2 cellular contexts compared by ENCODE assay signal in the genomic region with DNA sequence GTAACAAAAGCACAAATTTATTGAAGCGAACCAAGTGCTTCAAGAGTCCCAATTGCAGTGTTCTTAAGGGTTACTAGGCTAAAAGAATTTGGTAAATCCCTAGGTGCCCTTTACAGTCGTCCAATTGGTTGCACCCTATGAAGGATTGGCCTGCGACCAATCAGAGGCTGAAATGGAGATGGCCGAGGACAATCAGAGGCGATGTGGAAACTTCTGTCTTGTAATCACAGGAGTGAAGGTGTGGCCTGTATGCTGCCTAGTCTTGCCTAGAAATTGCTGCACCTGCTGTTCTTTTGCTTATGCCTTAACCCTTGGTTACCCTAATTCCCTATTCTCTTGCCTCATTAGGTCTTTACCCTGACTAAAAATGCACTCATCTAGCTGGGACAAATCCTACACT.
A peak's percentile ranks its signal among the peaks of the same experiment; 100 is the strongest.
TF ChIP-seq lines count a peak whose summit lies in the region.

No MANE protein-coding gene starts in this region.

TF ChIP-seq in SK-N-SH, 30 proteins besides CTCF, POLR2A, EP300 and RAD21:
- TF ChIP-seq REST (IDR thresholded peaks at IDR 0.05; ENCODE audit: low read depth, low read length): no peak
- TF ChIP-seq TEAD4 (IDR thresholded peaks at IDR 0.05; ENCODE audit: borderline replicate concordance, insufficient read depth): no peak
- TF ChIP-seq PBX3 (IDR thresholded peaks at IDR 0.05): 0 out of 2 replicates have a peak, but pooled peaks have one; percentile 7
- TF ChIP-seq, protein P1, sequence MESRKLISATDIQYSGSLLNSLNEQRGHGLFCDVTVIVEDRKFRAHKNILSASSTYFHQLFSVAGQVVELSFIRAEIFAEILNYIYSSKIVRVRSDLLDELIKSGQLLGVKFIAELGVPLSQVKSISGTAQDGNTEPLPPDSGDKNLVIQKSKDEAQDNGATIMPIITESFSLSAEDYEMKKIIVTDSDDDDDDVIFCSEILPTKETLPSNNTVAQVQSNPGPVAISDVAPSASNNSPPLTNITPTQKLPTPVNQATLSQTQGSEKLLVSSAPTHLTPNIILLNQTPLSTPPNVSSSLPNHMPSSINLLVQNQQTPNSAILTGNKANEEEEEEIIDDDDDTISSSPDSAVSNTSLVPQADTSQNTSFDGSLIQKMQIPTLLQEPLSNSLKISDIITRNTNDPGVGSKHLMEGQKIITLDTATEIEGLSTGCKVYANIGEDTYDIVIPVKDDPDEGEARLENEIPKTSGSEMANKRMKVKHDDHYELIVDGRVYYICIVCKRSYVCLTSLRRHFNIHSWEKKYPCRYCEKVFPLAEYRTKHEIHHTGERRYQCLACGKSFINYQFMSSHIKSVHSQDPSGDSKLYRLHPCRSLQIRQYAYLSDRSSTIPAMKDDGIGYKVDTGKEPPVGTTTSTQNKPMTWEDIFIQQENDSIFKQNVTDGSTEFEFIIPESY (IDR thresholded peaks at IDR 0.05; ENCODE audit: borderline replicate concordance, low read depth): no peak
- no peak for TF ChIP-seq JUND (IDR thresholded peaks at IDR 0.05)
TF ChIP-seq in SK-N-SH: peak in this region for 1.

TF ChIP-seq in SK-N-SH treated with all-trans-retinoic acid at 6 μM for 48 hours, 23 proteins besides CTCF, POLR2A, EP300 and RAD21 (continued from another document):
- TF ChIP-seq CSDC2 (CRISPR knock-in tag; IDR thresholded peaks at IDR 0.05): no peak
- TF ChIP-seq ZFP3 (CRISPR knock-in tag; IDR thresholded peaks at IDR 0.05): no peak
- TF ChIP-seq PPARA (CRISPR knock-in tag; IDR thresholded peaks at IDR 0.05; ENCODE audit: borderline replicate concordance): no peak
- TF ChIP-seq, protein P2, sequence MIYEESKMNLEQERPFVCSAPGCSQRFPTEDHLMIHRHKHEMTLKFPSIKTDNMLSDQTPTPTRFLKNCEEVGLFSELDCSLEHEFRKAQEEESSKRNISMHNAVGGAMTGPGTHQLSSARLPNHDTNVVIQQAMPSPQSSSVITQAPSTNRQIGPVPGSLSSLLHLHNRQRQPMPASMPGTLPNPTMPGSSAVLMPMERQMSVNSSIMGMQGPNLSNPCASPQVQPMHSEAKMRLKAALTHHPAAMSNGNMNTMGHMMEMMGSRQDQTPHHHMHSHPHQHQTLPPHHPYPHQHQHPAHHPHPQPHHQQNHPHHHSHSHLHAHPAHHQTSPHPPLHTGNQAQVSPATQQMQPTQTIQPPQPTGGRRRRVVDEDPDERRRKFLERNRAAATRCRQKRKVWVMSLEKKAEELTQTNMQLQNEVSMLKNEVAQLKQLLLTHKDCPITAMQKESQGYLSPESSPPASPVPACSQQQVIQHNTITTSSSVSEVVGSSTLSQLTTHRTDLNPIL (CRISPR knock-in tag; IDR thresholded peaks at IDR 0.05; ENCODE audit: low read depth): no peak
- no peak for TF ChIP-seq ARNTL (CRISPR knock-in tag; IDR thresholded peaks at IDR 0.05; ENCODE audit: borderline replicate concordance, low read depth)
- TF ChIP-seq, protein P3, sequence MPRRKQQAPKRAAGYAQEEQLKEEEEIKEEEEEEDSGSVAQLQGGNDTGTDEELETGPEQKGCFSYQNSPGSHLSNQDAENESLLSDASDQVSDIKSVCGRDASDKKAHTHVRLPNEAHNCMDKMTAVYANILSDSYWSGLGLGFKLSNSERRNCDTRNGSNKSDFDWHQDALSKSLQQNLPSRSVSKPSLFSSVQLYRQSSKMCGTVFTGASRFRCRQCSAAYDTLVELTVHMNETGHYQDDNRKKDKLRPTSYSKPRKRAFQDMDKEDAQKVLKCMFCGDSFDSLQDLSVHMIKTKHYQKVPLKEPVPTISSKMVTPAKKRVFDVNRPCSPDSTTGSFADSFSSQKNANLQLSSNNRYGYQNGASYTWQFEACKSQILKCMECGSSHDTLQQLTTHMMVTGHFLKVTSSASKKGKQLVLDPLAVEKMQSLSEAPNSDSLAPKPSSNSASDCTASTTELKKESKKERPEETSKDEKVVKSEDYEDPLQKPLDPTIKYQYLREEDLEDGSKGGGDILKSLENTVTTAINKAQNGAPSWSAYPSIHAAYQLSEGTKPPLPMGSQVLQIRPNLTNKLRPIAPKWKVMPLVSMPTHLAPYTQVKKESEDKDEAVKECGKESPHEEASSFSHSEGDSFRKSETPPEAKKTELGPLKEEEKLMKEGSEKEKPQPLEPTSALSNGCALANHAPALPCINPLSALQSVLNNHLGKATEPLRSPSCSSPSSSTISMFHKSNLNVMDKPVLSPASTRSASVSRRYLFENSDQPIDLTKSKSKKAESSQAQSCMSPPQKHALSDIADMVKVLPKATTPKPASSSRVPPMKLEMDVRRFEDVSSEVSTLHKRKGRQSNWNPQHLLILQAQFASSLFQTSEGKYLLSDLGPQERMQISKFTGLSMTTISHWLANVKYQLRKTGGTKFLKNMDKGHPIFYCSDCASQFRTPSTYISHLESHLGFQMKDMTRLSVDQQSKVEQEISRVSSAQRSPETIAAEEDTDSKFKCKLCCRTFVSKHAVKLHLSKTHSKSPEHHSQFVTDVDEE (CRISPR knock-in tag; IDR thresholded peaks at IDR 0.05): no peak
- no peak for TF ChIP-seq ESRRG (CRISPR knock-in tag; IDR thresholded peaks at IDR 0.05)
- no peak for TF ChIP-seq TCF4 (CRISPR knock-in tag; IDR thresholded peaks at IDR 0.05; ENCODE audit: borderline replicate concordance)
- no peak for TF ChIP-seq GLIS3 (CRISPR knock-in tag; IDR thresholded peaks at IDR 0.05)
- TF ChIP-seq RARB (CRISPR knock-in tag; IDR thresholded peaks at IDR 0.05): no peak
- TF ChIP-seq, protein P4, sequence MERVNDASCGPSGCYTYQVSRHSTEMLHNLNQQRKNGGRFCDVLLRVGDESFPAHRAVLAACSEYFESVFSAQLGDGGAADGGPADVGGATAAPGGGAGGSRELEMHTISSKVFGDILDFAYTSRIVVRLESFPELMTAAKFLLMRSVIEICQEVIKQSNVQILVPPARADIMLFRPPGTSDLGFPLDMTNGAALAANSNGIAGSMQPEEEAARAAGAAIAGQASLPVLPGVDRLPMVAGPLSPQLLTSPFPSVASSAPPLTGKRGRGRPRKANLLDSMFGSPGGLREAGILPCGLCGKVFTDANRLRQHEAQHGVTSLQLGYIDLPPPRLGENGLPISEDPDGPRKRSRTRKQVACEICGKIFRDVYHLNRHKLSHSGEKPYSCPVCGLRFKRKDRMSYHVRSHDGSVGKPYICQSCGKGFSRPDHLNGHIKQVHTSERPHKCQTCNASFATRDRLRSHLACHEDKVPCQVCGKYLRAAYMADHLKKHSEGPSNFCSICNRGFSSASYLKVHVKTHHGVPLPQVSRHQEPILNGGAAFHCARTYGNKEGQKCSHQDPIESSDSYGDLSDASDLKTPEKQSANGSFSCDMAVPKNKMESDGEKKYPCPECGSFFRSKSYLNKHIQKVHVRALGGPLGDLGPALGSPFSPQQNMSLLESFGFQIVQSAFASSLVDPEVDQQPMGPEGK (CRISPR knock-in tag; IDR thresholded peaks at IDR 0.05; ENCODE audit: borderline replicate concordance): no peak
- TF ChIP-seq ZNF565 (CRISPR knock-in tag; conservative IDR thresholded peaks at IDR 0.05; ENCODE audit: low read depth): no peak
